24 cellular contexts compared by ENCODE assay signal in genomic region chr20:17934141-17934862, GRCh38. TPM values are rescaled to one million over a fixed set of nuclear protein-coding genes. Genes with fewer than 3 reads are reported as not detected.
DNase-seq lines count a peak whose midpoint lies in the region; ATAC-seq and TF ChIP-seq lines count a peak whose summit lies in the region.
"Had no signal": no experiment of that assay in that cellular context is flagged by ENCODE, and none has a peak within 500 bp of the region (broad histone marks: within the 10 kb centered on the region; RNA-seq: fewer than 3 reads in every experiment).

No MANE protein-coding gene starts in this region.

- no peaks in the 10 kb centered on the region for H3K9me3 Mint-ChIP-seq in nephron
- H3K9me3 Mint-ChIP-seq: activated CD4-positive, alpha-beta memory T cell treated with anti-CD3 and anti-CD28 coated beads, Interleukin-2, amount 10 ng/mL, durations not matched to agents 7 days and 5 days; CD8-positive, alpha-beta T cell had no signal

- DNase-seq in AG09309 (ENCODE audit: low read depth) (peak; percentile 75), MV-4-11 (lab: John Stamatoyannopoulos, UW) (peak; percentile 35), dedifferentiated amniotic fluid mesenchymal stem cell (ENCODE audit: extremely low spot score) (peak; percentile 47), A172 (ENCODE audit: low spot score) (no peak), CD1c-positive myeloid dendritic cell (ENCODE audit: extremely low spot score) (no peak)
- no peak for DNase-seq in activated CD8-positive, alpha-beta memory T cell treated with anti-CD3 and anti-CD28 coated beads, Interleukin-2, amount 50 U/mL, for 48 hours
- DNase-seq: activated CD4-positive, alpha-beta memory T cell treated with anti-CD3 and anti-CD28 coated beads, Interleukin-2, amount 10 ng/mL, durations not matched to agents 7 days and 5 days; activated naive CD4-positive, alpha-beta T cell treated with anti-CD3 and anti-CD28 coated beads, Interleukin-2, amount 50 U/mL, for 16 hours; activated T-cell treated with anti-CD3 and anti-CD28 coated beads, Interleukin-2, amount 50 U/mL, for 4 hours; CD8-positive, alpha-beta T cell; head of caudate nucleus; islet precursor cell; KG1; naive thymus-derived CD4-positive, alpha-beta T cell; NCI-H1048; NCI-H510A treated with DMSO at 0.1 percent for 48 hours; SHP77 treated with DMSO at 0.1 percent for 48 hours; stimulated activated naive CD4-positive, alpha-beta T cell; tibial artery had no signal

- H3K27ac Mint-ChIP-seq in nephron: peak overlapping the region; percentile 88 to 94 (median 93)
- H3K27ac Mint-ChIP-seq: activated CD4-positive, alpha-beta memory T cell treated with anti-CD3 and anti-CD28 coated beads, Interleukin-2, amount 10 ng/mL, durations not matched to agents 7 days and 5 days; CD8-positive, alpha-beta T cell had no signal

- no peak for ATAC-seq in GM19351 (IDR thresholded peaks at IDR 0.05; ENCODE audit: unreplicated experiment)
- ATAC-seq: activated T-cell treated with anti-CD3 and anti-CD28 coated beads, Interleukin-2, amount 50 U/mL, for 4 hours; CD8-positive, alpha-beta T cell; naive thymus-derived CD4-positive, alpha-beta T cell had no signal

- no peak overlapping the region for H3K4me3 ChIP-seq in AG09309 (ENCODE audit: control insufficient read depth, low read depth, low read length)
- H3K4me3 ChIP-seq: breast epithelium, esophagus muscularis mucosa, GM23248, tibial artery had no signal

- peak overlapping the region in 1 of 3 experiments; percentile 40 for H3K4me3 Mint-ChIP-seq in nephron
- H3K4me3 Mint-ChIP-seq: activated CD4-positive, alpha-beta memory T cell treated with anti-CD3 and anti-CD28 coated beads, Interleukin-2, amount 10 ng/mL, durations not matched to agents 7 days and 5 days; activated T-cell treated with anti-CD3 and anti-CD28 coated beads, Interleukin-2, amount 50 U/mL, for 4 hours; CD8-positive, alpha-beta T cell; naive thymus-derived CD4-positive, alpha-beta T cell had no signal

- H3K4me1 Mint-ChIP-seq in nephron: peaks cover 67% of the 10 kb centered on the region

- TF ChIP-seq CTCF in AG09309 (IDR thresholded peaks at IDR 0.05; ENCODE audit: control insufficient read depth, insufficient read depth, low read depth, low read length, missing control alignments) (no peak), nephron (IDR thresholded peaks at IDR 0.05; ENCODE audit: unreplicated experiment in 3 of 3) (no peak)

- H3K27me3 Mint-ChIP-seq in nephron (ENCODE audit: low read depth): no peaks in the 10 kb centered on the region
- H3K27me3 Mint-ChIP-seq: activated CD4-positive, alpha-beta memory T cell treated with anti-CD3 and anti-CD28 coated beads, Interleukin-2, amount 10 ng/mL, durations not matched to agents 7 days and 5 days; naive thymus-derived CD4-positive, alpha-beta T cell had no signal

- no peaks in the 10 kb centered on the region for H3K36me3 Mint-ChIP-seq in nephron (ENCODE audit: low read depth)
- H3K36me3 Mint-ChIP-seq: CD8-positive, alpha-beta T cell had no signal

RNA-seq across cellular contexts. Expression of gene SNX5, which starts 34.3 kb away (rescaled TPM):
- total RNA-seq in A172 (2014; rRNA removed; shearing (Covaris generic)): 110 and 134 TPM in 2 replicates

RNA-seq across cellular contexts. Expression of gene MGME1, which starts 34.5 kb away (rescaled TPM):
- total RNA-seq in A172 (2014; rRNA removed; shearing (Covaris generic)): 17.4 and 19.3 TPM in 2 replicates

Comparison
In these comparisons a context has a peak if more than half of its experiments do, and no peak if none do; other contexts are left out.
1. DNase-seq: peak in AG09309 (single experiment), MV-4-11 (single experiment) and dedifferentiated amniotic fluid mesenchymal stem cell (single experiment); none in A172 (single experiment), activated CD8-positive, alpha-beta memory T cell treated with anti-CD3 and anti-CD28 coated beads, Interleukin-2, amount 50 U/mL, for 48 hours (single experiment) and CD1c-positive myeloid dendritic cell (single experiment).